ENCODE assay signal across 1 cellular context in the genomic region with DNA sequence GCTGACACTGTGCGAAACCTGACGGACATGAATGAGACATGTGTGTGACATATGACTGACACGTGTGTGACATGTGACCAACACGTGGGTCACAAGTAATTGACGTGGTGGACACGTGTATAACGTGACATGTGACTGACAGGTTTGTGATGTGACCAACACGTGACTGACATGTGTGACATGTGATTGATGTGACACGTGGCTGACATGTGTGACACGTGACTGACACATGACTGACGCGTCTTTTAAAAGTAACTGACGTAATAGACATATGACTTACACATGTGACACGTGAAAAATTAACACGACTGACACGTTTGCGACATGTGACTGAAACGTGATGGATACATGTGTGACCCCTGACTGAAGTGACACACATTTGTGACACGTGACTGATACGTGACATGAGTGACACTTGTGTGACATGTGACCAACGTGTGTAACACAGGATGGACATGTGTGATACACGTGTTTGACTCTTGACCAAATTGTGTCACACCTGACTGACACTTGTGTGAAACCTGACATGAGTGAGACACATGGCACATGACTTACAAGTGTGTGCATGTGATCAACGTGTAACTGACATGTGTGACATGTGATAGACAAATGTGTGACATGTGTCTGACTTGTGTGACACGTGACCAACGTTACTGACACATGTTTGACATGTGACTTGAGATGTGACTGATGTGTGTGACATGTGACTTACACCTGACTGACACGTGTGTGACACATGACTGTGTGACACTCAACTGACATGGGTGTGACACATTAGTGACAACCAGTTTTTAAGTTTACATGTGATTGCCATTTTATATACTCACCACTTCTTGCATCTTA.
TF ChIP-seq lines count a peak whose summit lies in the region.

No MANE protein-coding gene starts in this region.

TF ChIP-seq in HepG2, 621 proteins besides CTCF, POLR2A, EP300 and RAD21:
- TF ChIP-seq MAFK (conservative IDR thresholded peaks at IDR 0.05 in 1 of 2, IDR thresholded peaks at IDR 0.05 in 1 of 2; ENCODE audit: low read length in 2 of 2) (no peak), USF2 (IDR thresholded peaks at IDR 0.05; ENCODE audit: low read depth, low read length) (peak; percentile 91), USF2 (CRISPR knock-in tag; IDR thresholded peaks at IDR 0.05; ENCODE audit: borderline replicate concordance) (no peak), ZBTB38 (CRISPR knock-in tag; IDR thresholded peaks at IDR 0.05) (no peak), TEAD3 (CRISPR knock-in tag; optimal IDR thresholded peaks at IDR 0.05; ENCODE audit: borderline replicate concordance) (peak; percentile 7), TBX2 (CRISPR knock-in tag; IDR thresholded peaks at IDR 0.05; ENCODE audit: borderline replicate concordance) (no peak), KDM5B (CRISPR knock-in tag; IDR thresholded peaks at IDR 0.05; ENCODE audit: borderline replicate concordance) (0 out of 2 replicates have a peak, but pooled peaks have one; percentile 8), FOXJ3 (CRISPR knock-in tag; IDR thresholded peaks at IDR 0.05; ENCODE audit: borderline replicate concordance) (no peak), UBTF (CRISPR knock-in tag; IDR thresholded peaks at IDR 0.05) (peak; percentile 21; the same call in 1 of the 2 replicates), RAD51 (IDR thresholded peaks at IDR 0.05; ENCODE audit: borderline replicate concordance) (peak; percentile 53; the same call in 1 of the 2 replicates), HES4 (CRISPR knock-in tag; IDR thresholded peaks at IDR 0.05; ENCODE audit: borderline replicate concordance) (0 out of 2 replicates have a peak, but pooled peaks have one; percentile 46)
- TF ChIP-seq, protein P1, sequence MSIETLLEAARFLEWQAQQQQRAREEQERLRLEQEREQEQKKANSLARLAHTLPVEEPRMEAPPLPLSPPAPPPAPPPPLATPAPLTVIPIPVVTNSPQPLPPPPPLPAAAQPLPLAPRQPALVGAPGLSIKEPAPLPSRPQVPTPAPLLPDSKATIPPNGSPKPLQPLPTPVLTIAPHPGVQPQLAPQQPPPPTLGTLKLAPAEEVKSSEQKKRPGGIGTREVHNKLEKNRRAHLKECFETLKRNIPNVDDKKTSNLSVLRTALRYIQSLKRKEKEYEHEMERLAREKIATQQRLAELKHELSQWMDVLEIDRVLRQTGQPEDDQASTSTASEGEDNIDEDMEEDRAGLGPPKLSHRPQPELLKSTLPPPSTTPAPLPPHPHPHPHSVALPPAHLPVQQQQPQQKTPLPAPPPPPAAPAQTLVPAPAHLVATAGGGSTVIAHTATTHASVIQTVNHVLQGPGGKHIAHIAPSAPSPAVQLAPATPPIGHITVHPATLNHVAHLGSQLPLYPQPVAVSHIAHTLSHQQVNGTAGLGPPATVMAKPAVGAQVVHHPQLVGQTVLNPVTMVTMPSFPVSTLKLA (IDR thresholded peaks at IDR 0.05) = peak; percentile 100
- TF ChIP-seq, protein P2, sequence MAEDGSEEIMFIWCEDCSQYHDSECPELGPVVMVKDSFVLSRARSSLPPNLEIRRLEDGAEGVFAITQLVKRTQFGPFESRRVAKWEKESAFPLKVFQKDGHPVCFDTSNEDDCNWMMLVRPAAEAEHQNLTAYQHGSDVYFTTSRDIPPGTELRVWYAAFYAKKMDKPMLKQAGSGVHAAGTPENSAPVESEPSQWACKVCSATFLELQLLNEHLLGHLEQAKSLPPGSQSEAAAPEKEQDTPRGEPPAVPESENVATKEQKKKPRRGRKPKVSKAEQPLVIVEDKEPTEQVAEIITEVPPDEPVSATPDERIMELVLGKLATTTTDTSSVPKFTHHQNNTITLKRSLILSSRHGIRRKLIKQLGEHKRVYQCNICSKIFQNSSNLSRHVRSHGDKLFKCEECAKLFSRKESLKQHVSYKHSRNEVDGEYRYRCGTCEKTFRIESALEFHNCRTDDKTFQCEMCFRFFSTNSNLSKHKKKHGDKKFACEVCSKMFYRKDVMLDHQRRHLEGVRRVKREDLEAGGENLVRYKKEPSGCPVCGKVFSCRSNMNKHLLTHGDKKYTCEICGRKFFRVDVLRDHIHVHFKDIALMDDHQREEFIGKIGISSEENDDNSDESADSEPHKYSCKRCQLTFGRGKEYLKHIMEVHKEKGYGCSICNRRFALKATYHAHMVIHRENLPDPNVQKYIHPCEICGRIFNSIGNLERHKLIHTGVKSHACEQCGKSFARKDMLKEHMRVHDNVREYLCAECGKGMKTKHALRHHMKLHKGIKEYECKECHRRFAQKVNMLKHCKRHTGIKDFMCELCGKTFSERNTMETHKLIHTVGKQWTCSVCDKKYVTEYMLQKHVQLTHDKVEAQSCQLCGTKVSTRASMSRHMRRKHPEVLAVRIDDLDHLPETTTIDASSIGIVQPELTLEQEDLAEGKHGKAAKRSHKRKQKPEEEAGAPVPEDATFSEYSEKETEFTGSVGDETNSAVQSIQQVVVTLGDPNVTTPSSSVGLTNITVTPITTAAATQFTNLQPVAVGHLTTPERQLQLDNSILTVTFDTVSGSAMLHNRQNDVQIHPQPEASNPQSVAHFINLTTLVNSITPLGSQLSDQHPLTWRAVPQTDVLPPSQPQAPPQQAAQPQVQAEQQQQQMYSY (CRISPR knock-in tag; IDR thresholded peaks at IDR 0.05) = no peak
- TF ChIP-seq, protein P3, sequence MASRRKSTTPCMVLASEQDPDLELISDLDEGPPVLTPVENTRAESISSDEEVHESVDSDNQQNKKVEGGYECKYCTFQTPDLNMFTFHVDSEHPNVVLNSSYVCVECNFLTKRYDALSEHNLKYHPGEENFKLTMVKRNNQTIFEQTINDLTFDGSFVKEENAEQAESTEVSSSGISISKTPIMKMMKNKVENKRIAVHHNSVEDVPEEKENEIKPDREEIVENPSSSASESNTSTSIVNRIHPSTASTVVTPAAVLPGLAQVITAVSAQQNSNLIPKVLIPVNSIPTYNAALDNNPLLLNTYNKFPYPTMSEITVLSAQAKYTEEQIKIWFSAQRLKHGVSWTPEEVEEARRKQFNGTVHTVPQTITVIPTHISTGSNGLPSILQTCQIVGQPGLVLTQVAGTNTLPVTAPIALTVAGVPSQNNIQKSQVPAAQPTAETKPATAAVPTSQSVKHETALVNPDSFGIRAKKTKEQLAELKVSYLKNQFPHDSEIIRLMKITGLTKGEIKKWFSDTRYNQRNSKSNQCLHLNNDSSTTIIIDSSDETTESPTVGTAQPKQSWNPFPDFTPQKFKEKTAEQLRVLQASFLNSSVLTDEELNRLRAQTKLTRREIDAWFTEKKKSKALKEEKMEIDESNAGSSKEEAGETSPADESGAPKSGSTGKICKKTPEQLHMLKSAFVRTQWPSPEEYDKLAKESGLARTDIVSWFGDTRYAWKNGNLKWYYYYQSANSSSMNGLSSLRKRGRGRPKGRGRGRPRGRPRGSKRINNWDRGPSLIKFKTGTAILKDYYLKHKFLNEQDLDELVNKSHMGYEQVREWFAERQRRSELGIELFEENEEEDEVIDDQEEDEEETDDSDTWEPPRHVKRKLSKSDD (CRISPR knock-in tag; IDR thresholded peaks at IDR 0.05; ENCODE audit: low read depth) = 0 out of 2 replicates have a peak, but pooled peaks have one; percentile 7
